In genomic region chrX:130106071-130106470, GRCh38 we compare ENCODE assay signal across 13 cellular contexts. TPM values are rescaled to one million over a fixed set of nuclear protein-coding genes. Genes with fewer than 3 reads are reported as not detected.
DNase-seq lines count a peak whose midpoint lies in the region; ATAC-seq and TF ChIP-seq lines count a peak whose summit lies in the region.
"Had no signal": no experiment of that assay in that cellular context is flagged by ENCODE, and none has a peak within 500 bp of the region (broad histone marks: within the 10 kb centered on the region; RNA-seq: fewer than 3 reads in every experiment).

No MANE protein-coding gene starts in this region.

- peak overlapping the region in 2 of 5 experiments; percentile 19 to 58 for H3K4me3 Mint-ChIP-seq in brain
- peak overlapping the region; percentile 72 for H3K4me3 Mint-ChIP-seq in neural progenitor cell
- H3K4me3 Mint-ChIP-seq: neural crest cell had no signal

- peak; percentile 16 for ATAC-seq in left ventricle myocardium superior
- ATAC-seq in Right ventricle myocardium superior (ENCODE audit: poor library complexity), result no peak
- ATAC-seq in mucosa of descending colon, result no peak
- ATAC-seq in GM21786 (IDR thresholded peaks at IDR 0.05; ENCODE audit: unreplicated experiment), result no peak

- intact Hi-C loops in left ventricle myocardium superior (cut with micrococcal nuclease) (no loop called here), Right ventricle myocardium superior (cut with DNase I) (no loop called here), mucosa of descending colon (cut with DNase I, micrococcal nuclease) (no loop called here)

- H3K27me3 ChIP-seq in neural progenitor cell (peaks cover 36% of the 10 kb centered on the region), tibial nerve (peaks cover 0 to 6% of the 10 kb centered on the region in 2 donors)

- no peak overlapping the region for H3K4me2 ChIP-seq in neural progenitor cell

- no peak for TF ChIP-seq EP300 in tibial nerve (IDR thresholded peaks at IDR 0.05)

- H4K20me1 ChIP-seq in neural progenitor cell (ENCODE audit: low read depth), result no peaks in the 10 kb centered on the region

- H3K9ac ChIP-seq in neural progenitor cell, result no peak overlapping the region

- H3K27me3 Mint-ChIP-seq in brain (peaks cover 34% of the 10 kb centered on the region), neural progenitor cell (ENCODE audit: insufficient read depth, low read depth) (peaks cover 29% of the 10 kb centered on the region)

- H3K36me3 Mint-ChIP-seq in brain (no peaks in the 10 kb centered on the region), neural progenitor cell (no peaks in the 10 kb centered on the region)

- no peak overlapping the region for H3K4me3 ChIP-seq in neural progenitor cell
- H3K4me3 ChIP-seq in mucosa of descending colon, result no peak overlapping the region
- H3K4me3 ChIP-seq in tibial nerve, result no peak overlapping the region

- peaks cover 0 to 13% (median under 1%) of the 10 kb centered on the region in 5 experiments for H3K9me3 Mint-ChIP-seq in brain
- H3K9me3 Mint-ChIP-seq in neural progenitor cell, result no peaks in the 10 kb centered on the region
- H3K9me3 Mint-ChIP-seq: neural crest cell had no signal

- no peak overlapping the region for H2AFZ ChIP-seq in neural progenitor cell (replicated peaks)

- H3K79me2 ChIP-seq in neural progenitor cell (ENCODE audit: low read depth), result no peaks in the 10 kb centered on the region

- peak overlapping the region in 3 of 5 experiments; percentile 58 to 96 (median 62) for H3K27ac Mint-ChIP-seq in brain
- H3K27ac Mint-ChIP-seq in neural progenitor cell, result peak overlapping the region; percentile 91

- DNase-seq in left ventricle myocardium superior (no peak), Right ventricle myocardium superior (no peak), neural progenitor cell (ENCODE audit: low spot score) (peak; percentile 58), mucosa of descending colon (no peak), tibial nerve (ENCODE audit: low spot score in 2 of 2) (no peak)
- DNase-seq in activated CD4-positive, CD25-positive, alpha-beta regulatory T cell (lab: John Stamatoyannopoulos, UW), result no peak
- DNase-seq: amniotic stem cell; MV-4-11; NCI-H345; stimulated activated CD4-positive, alpha-beta T cell treated with anti-CD3 and anti-CD28 coated beads, Interleukin-12 subunit alpha, Interleukin-12 subunit beta, amount 100 ng/mL, for 4 hours had no signal

- no peak overlapping the region for H3K27ac ChIP-seq in neural progenitor cell
- peak overlapping the region in 2 of 4 donors; percentile 40 to 50 for H3K27ac ChIP-seq in tibial nerve

- H3K9me3 ChIP-seq in neural progenitor cell (ENCODE audit: low read depth), result no peaks in the 10 kb centered on the region
- H3K9me3 ChIP-seq in mucosa of descending colon, result no peaks in the 10 kb centered on the region
- no peaks in the 10 kb centered on the region for H3K9me3 ChIP-seq in tibial nerve

- no peak for TF ChIP-seq CTCF in brain (conservative IDR thresholded peaks at IDR 0.05)
- TF ChIP-seq CTCF in neural progenitor cell (IDR thresholded peaks at IDR 0.05), result no peak
- no peak for TF ChIP-seq CTCF in mucosa of descending colon (IDR thresholded peaks at IDR 0.05)
- TF ChIP-seq CTCF in tibial nerve (IDR thresholded peaks at IDR 0.05), result no peak

- no peak for TF ChIP-seq POLR2A in tibial nerve (IDR thresholded peaks at IDR 0.05)

- H3K4me1 ChIP-seq in neural progenitor cell, result peaks cover 5% of the 10 kb centered on the region
- H3K4me1 ChIP-seq in mucosa of descending colon (ENCODE audit: low read depth), result peaks cover 10% of the 10 kb centered on the region
- peaks cover 0 to 44% (median 0%) of the 10 kb centered on the region in 4 donors for H3K4me1 ChIP-seq in tibial nerve

- H3K36me3 ChIP-seq in neural progenitor cell, result no peaks in the 10 kb centered on the region
- no peaks in the 10 kb centered on the region for H3K36me3 ChIP-seq in mucosa of descending colon (ENCODE audit: low read depth)
- H3K36me3 ChIP-seq in tibial nerve, result no peaks in the 10 kb centered on the region

- WGBS in tibial nerve, 2 donors, result 32 to 59% methylated on average over 10 of the region's 10 CpGs

- no peaks in the 10 kb centered on the region for H3F3A ChIP-seq in neural progenitor cell (ENCODE audit: low read depth)

- H3K4me1 Mint-ChIP-seq in brain, result peaks cover 20% of the 10 kb centered on the region
- H3K4me1 Mint-ChIP-seq in neural progenitor cell, result peaks cover 48% of the 10 kb centered on the region

RNA-seq across cellular contexts. Expression of gene ELF4, which starts 4.2 kb away (rescaled TPM):
- 2.3 TPM for total RNA-seq in left ventricle myocardium superior
- total RNA-seq in Right ventricle myocardium superior, result 2.0 TPM
- 9.9 TPM for polyA plus RNA-seq in brain (ENCODE audit: insufficient read depth, low read depth, low replicate concordance)
- 0.12 TPM in 1 of 2 replicates, not detected in the other for total RNA-seq in neural progenitor cell (ENCODE audit: low replicate concordance)
- 10 to 100 TPM; 26.3 to 65.0 (median 43.7) TPM for total RNA-seq in mucosa of descending colon
- 10 to 100 TPM in 2 of 4 donors, 1 to 10 TPM in 2; 8.2 to 11.7 (median 10.2) TPM for total RNA-seq in tibial nerve

RNA-seq across cellular contexts. Expression of gene AIFM1, which starts 59.6 kb away (rescaled TPM):
- total RNA-seq in left ventricle myocardium superior (134 TPM), Right ventricle myocardium superior (142 TPM), neural progenitor cell (ENCODE audit: low replicate concordance) (26.2 and 47.7 TPM in 2 replicates), mucosa of descending colon (10 to 100 TPM; 45.3 to 66.9 (median 50.0) TPM), tibial nerve (10 to 100 TPM; 12.0 to 18.4 (median 16.7) TPM)
- 30.0 TPM for polyA plus RNA-seq in brain (ENCODE audit: insufficient read depth, low read depth, low replicate concordance)
